ENCODE assay signal across 7 cellular contexts in the genomic region with DNA sequence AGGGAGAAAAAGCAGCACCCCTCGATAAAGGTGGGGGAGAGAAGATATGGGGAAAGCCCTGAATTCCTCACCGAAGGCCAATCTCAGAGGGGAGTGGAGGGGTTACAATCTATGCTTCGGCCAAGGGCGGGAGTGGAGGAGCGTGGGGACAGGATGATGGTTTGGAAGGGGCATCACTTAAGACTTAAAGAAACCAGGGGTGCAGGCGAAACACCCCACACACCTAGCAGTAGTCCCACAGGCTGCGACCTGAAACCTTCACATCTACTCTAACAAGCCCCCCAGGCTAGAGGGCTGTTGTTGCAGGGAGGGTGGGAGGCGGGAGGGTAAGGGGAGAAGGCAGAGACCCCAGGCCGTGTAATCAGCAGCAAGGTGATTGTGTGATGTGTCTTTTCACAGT. TPM values are rescaled to one million over a fixed set of nuclear protein-coding genes. Genes with fewer than 3 reads are reported as not detected.
DNase-seq lines count a peak whose midpoint lies in the region; ATAC-seq and TF ChIP-seq lines count a peak whose summit lies in the region.
"Not testable (repeated sequence)": the region's sequence is repeated elsewhere in the genome, so short reads cannot be mapped to it uniquely, and the experiment has no call there.

No MANE protein-coding gene starts in this region.

- 74 to 79% methylated on average over 9 of the region's 9 CpGs for WGBS in heart right ventricle, 2 donors

- not testable (repeated sequence) for H3K36me3 ChIP-seq in CD8-positive, alpha-beta T cell (ENCODE audit: insufficient read depth, low read length)
- H3K36me3 ChIP-seq in RWPE2 (ENCODE audit: low read depth) = peaks cover 40% of the 10 kb centered on the region
- H3K36me3 ChIP-seq in heart right ventricle = peaks cover 0 to 41% (median 5%) of the 10 kb centered on the region in 9 donors

- TF ChIP-seq CTCF in CD8-positive, alpha-beta T cell (IDR thresholded peaks at IDR 0.05); RWPE2 (IDR thresholded peaks at IDR 0.05; ENCODE audit: poor library complexity, severe bottlenecking); heart right ventricle (IDR thresholded peaks at IDR 0.05): not testable (repeated sequence)

- peak overlapping the region; percentile 33 for H3K27ac Mint-ChIP-seq in CD8-positive, alpha-beta T cell
- H3K27ac Mint-ChIP-seq in activated naive CD8-positive, alpha-beta T cell treated with anti-CD3 and anti-CD28 coated beads for 36 hours = peak overlapping the region; percentile 34

- POLR2A ChIA-PET in CD8-positive, alpha-beta T cell (lab: Charles Lee) = not testable (repeated sequence)

- peaks cover 23% of the 10 kb centered on the region for H3K4me1 Mint-ChIP-seq in CD8-positive, alpha-beta T cell (ENCODE audit: low read depth)
- peaks cover 18% of the 10 kb centered on the region for H3K4me1 Mint-ChIP-seq in activated naive CD8-positive, alpha-beta T cell treated with anti-CD3 and anti-CD28 coated beads for 36 hours

- intact Hi-C loops in CD8-positive, alpha-beta T cell (cut with DNase I, micrococcal nuclease); heart right ventricle (cut with DNase I); sciatic nerve (cut with DNase I): not testable (repeated sequence)

- H3K36me3 Mint-ChIP-seq in CD8-positive, alpha-beta T cell = peaks cover 32% of the 10 kb centered on the region
- H3K36me3 Mint-ChIP-seq in activated naive CD8-positive, alpha-beta T cell treated with anti-CD3 and anti-CD28 coated beads for 36 hours = peaks cover 12% of the 10 kb centered on the region

- H3K9me3 Mint-ChIP-seq in CD8-positive, alpha-beta T cell; activated naive CD8-positive, alpha-beta T cell treated with anti-CD3 and anti-CD28 coated beads for 36 hours: not testable (repeated sequence)

- H3K27ac ChIP-seq in CD8-positive, alpha-beta T cell (ENCODE audit: low read depth, low read length); RWPE2 (ENCODE audit: poor library complexity, severe bottlenecking): not testable (repeated sequence)
- H3K27ac ChIP-seq in heart right ventricle = peak overlapping the region in 8 of 10 donors; percentile 21 to 82 (median 62)

- H3K4me1 ChIP-seq in CD8-positive, alpha-beta T cell (ENCODE audit: insufficient read depth, low read length) = peaks cover 12% of the 10 kb centered on the region
- H3K4me1 ChIP-seq in RWPE2 (ENCODE audit: insufficient read depth, poor library complexity, severe bottlenecking) (peaks cover 18% of the 10 kb centered on the region), heart right ventricle (peaks cover 5 to 63% (median 26%) of the 10 kb centered on the region in 9 donors)

- ATAC-seq in CD8-positive, alpha-beta T cell; RWPE2 (ENCODE audit: low read depth); heart right ventricle; sciatic nerve: not testable (repeated sequence)

- H3K27me3 ChIP-seq in CD8-positive, alpha-beta T cell (ENCODE audit: insufficient read depth, low read length); RWPE2 (ENCODE audit: insufficient read depth, poor library complexity, severe bottlenecking); heart right ventricle: not testable (repeated sequence)

- CTCF ChIA-PET in CD8-positive, alpha-beta T cell (lab: Charles Lee) = interaction anchor here (4.4 to 5.6 kb wide), 2 partner anchors 11 to 102 kb away, joined by 59 to 88 read pairs; no protein-coding TSS in a partner anchor

- DNase-seq in CD8-positive, alpha-beta T cell; activated naive CD8-positive, alpha-beta T cell treated with anti-CD3 and anti-CD28 coated beads for 36 hours; heart right ventricle: not testable (repeated sequence)
- peak; percentile 70 for DNase-seq in RWPE2 (ENCODE audit: low spot score)
- DNase-seq in activated CD8-positive, alpha-beta memory T cell treated with anti-CD3 and anti-CD28 coated beads, Interleukin-2, amount 50 U/mL, for 48 hours = peak; percentile 46
- DNase-seq in mesenteric fat pad (ENCODE audit: low spot score) = peak; percentile 65
- DNase-seq in sciatic nerve (ENCODE audit: low spot score) = peak; percentile 36

- H3K9me3 ChIP-seq in CD8-positive, alpha-beta T cell (ENCODE audit: low read length); RWPE2 (ENCODE audit: severe bottlenecking); heart right ventricle: not testable (repeated sequence)

- not testable (repeated sequence) for H3K4me3 Mint-ChIP-seq in CD8-positive, alpha-beta T cell; activated naive CD8-positive, alpha-beta T cell treated with anti-CD3 and anti-CD28 coated beads for 36 hours

- not testable (repeated sequence) for H3K27me3 Mint-ChIP-seq in CD8-positive, alpha-beta T cell (ENCODE audit: low read depth); activated naive CD8-positive, alpha-beta T cell treated with anti-CD3 and anti-CD28 coated beads for 36 hours

- H3K4me3 ChIP-seq in CD8-positive, alpha-beta T cell (ENCODE audit: low read depth, low read length); RWPE2 (ENCODE audit: severe bottlenecking); heart right ventricle: not testable (repeated sequence)

RNA-seq across cellular contexts. Expression of gene UBE2V1, which starts 30.9 kb away (rescaled TPM):
- total RNA-seq in CD8-positive, alpha-beta T cell = 100 to 1,000 TPM; 108 to 112 TPM
- total RNA-seq in activated naive CD8-positive, alpha-beta T cell treated with anti-CD3 and anti-CD28 coated beads for 36 hours = 100 to 1,000 TPM; 150 to 156 TPM
- total RNA-seq in heart right ventricle = 100 to 1,000 TPM in 2 of 10 donors, 10 to 100 TPM in 8; 72.6 to 113 (median 90.2) TPM
- 10 to 100 TPM; 61.9 to 80.0 TPM for polyA plus RNA-seq in heart right ventricle
- total RNA-seq in mesenteric fat pad = 89.0 TPM
- total RNA-seq in sciatic nerve = 93.4 TPM
